Comparison of ENCODE assay signal across 11 cellular contexts in genomic region chr9:93619272-93619775, GRCh38. TPM values are rescaled to one million over a fixed set of nuclear protein-coding genes. Genes with fewer than 3 reads are reported as not detected.
DNase-seq lines count a peak whose midpoint lies in the region; ATAC-seq and TF ChIP-seq lines count a peak whose summit lies in the region.
"Had no signal": no experiment of that assay in that cellular context is flagged by ENCODE, and none has a peak within 500 bp of the region (broad histone marks: within the 10 kb centered on the region; RNA-seq: fewer than 3 reads in every experiment).

No MANE protein-coding gene starts in this region.

- H3K4me2 ChIP-seq in mesenchymal stem cell (ENCODE audit: low read length, poor library complexity, severe bottlenecking): no peak overlapping the region
- H3K4me2 ChIP-seq: BLaER1 treated with 17β-estradiol and CSF1 and Interleukin-3, amounts not matched to agents 10 nM and 100 nM had no signal

- H3K36me3 Mint-ChIP-seq in activated naive CD8-positive, alpha-beta T cell treated with anti-CD3 and anti-CD28 coated beads for 36 hours: no peaks in the 10 kb centered on the region
- H3K36me3 Mint-ChIP-seq in HFFc6 (ENCODE audit: low read depth): no peaks in the 10 kb centered on the region

- 98% methylated on average over 19 of the region's 19 CpGs for WGBS in mesenchymal stem cell

- H3K18ac ChIP-seq in mesenchymal stem cell (ENCODE audit: low read depth in 1 of 2, low read length in 2 of 2): no peak overlapping the region

- H3K27ac Mint-ChIP-seq in activated naive CD8-positive, alpha-beta T cell treated with anti-CD3 and anti-CD28 coated beads for 36 hours: no peak overlapping the region
- H3K27ac Mint-ChIP-seq in HFFc6: no peak overlapping the region
- H3K27ac Mint-ChIP-seq: B cell; CD8-positive, alpha-beta T cell had no signal

- no peak overlapping the region for H3K27ac ChIP-seq in Peyer's patch
- H3K27ac ChIP-seq in mesenchymal stem cell (ENCODE audit: low read length, poor library complexity, severe bottlenecking): no peak overlapping the region
- H3K27ac ChIP-seq: BLaER1 treated with 17β-estradiol and CSF1 and Interleukin-3, amounts not matched to agents 10 nM and 100 nM; GM23248 had no signal

- H3K9me3 Mint-ChIP-seq in activated naive CD8-positive, alpha-beta T cell treated with anti-CD3 and anti-CD28 coated beads for 36 hours: no peaks in the 10 kb centered on the region
- H3K9me3 Mint-ChIP-seq in HFFc6: no peaks in the 10 kb centered on the region
- H3K9me3 Mint-ChIP-seq: CD8-positive, alpha-beta T cell had no signal

- no peak overlapping the region for H4K8ac ChIP-seq in mesenchymal stem cell (ENCODE audit: low read length)

- H3K79me1 ChIP-seq in mesenchymal stem cell (replicated peaks; ENCODE audit: low read length, poor library complexity, severe bottlenecking): peaks cover 60% of the 10 kb centered on the region

- H3K4me3 ChIP-seq in H7 (ENCODE audit: insufficient read depth, low read depth, low read length): no peak overlapping the region
- H3K4me3 ChIP-seq in Peyer's patch: no peak overlapping the region
- peak overlapping the region in 1 of 2 experiments; percentile 15 for H3K4me3 ChIP-seq in mesenchymal stem cell (ENCODE audit: insufficient read depth in 1 of 2, low read depth in 1 of 2, low read length in 2 of 2)
- H3K4me3 ChIP-seq: BLaER1 treated with 17β-estradiol and CSF1 and Interleukin-3, amounts not matched to agents 10 nM and 100 nM; GM23248 had no signal

- no peak for TF ChIP-seq POLR2A in Peyer's patch (IDR thresholded peaks at IDR 0.05)

- no peak for TF ChIP-seq CTCF in Peyer's patch (IDR thresholded peaks at IDR 0.05)
- TF ChIP-seq CTCF in HFFc6 (IDR thresholded peaks at IDR 0.05): no peak

- no peak overlapping the region for H2BK15ac ChIP-seq in mesenchymal stem cell (ENCODE audit: low read depth, poor library complexity, severe bottlenecking)

- no peaks in the 10 kb centered on the region for H3K36me3 ChIP-seq in H7 (replicated peaks; ENCODE audit: control insufficient read depth, insufficient read depth, low read length)
- H3K36me3 ChIP-seq in Peyer's patch: no peaks in the 10 kb centered on the region
- H3K36me3 ChIP-seq in mesenchymal stem cell (ENCODE audit: control insufficient read depth in 1 of 2, insufficient read depth in 2 of 2, low read depth in 1 of 2, low read length in 2 of 2): peaks cover 6 to 10% of the 10 kb centered on the region in 2 experiments

- no peak overlapping the region for H2BK12ac ChIP-seq in mesenchymal stem cell (ENCODE audit: low read length in 2 of 2)

- no peaks in the 10 kb centered on the region for H3K27me3 Mint-ChIP-seq in activated naive CD8-positive, alpha-beta T cell treated with anti-CD3 and anti-CD28 coated beads for 36 hours
- no peaks in the 10 kb centered on the region; the same call in 1 of the 2 replicates for H3K27me3 Mint-ChIP-seq in HFFc6 (ENCODE audit: insufficient read depth)
- H3K27me3 Mint-ChIP-seq: B cell had no signal

- peak overlapping the region in 1 of 2 experiments; percentile 6 for H3K14ac ChIP-seq in mesenchymal stem cell (ENCODE audit: low read length in 2 of 2)

- H3K4ac ChIP-seq in mesenchymal stem cell (ENCODE audit: low read depth in 1 of 2, low read length in 2 of 2): peak overlapping the region in 1 of 2 experiments; percentile 31

- H2AK5ac ChIP-seq in mesenchymal stem cell (ENCODE audit: low read length, severe bottlenecking): no peak overlapping the region

- H3K9ac ChIP-seq in mesenchymal stem cell (ENCODE audit: low read length): no peak overlapping the region
- H3K9ac ChIP-seq: GM23248 had no signal

- H2AFZ ChIP-seq in mesenchymal stem cell (ENCODE audit: low read depth, low read length): no peak overlapping the region
- H2AFZ ChIP-seq: GM23248 had no signal

- no peaks in the 10 kb centered on the region for H3K9me3 ChIP-seq in Peyer's patch
- H3K9me3 ChIP-seq in mesenchymal stem cell (ENCODE audit: control insufficient read depth, low read length): no peaks in the 10 kb centered on the region

- peaks cover 2% of the 10 kb centered on the region for H3K4me1 Mint-ChIP-seq in activated naive CD8-positive, alpha-beta T cell treated with anti-CD3 and anti-CD28 coated beads for 36 hours
- no peaks in the 10 kb centered on the region for H3K4me1 Mint-ChIP-seq in HFFc6 (ENCODE audit: low read depth)

- H2BK120ac ChIP-seq in mesenchymal stem cell (ENCODE audit: low read depth, low read length): no peak overlapping the region

- ATAC-seq in GM21526 (IDR thresholded peaks at IDR 0.05; ENCODE audit: low FRiP score, unreplicated experiment): no peak
- ATAC-seq: CD8-positive, alpha-beta T cell had no signal

- peak overlapping the region in 1 of 2 experiments; percentile 15 for H3K23ac ChIP-seq in mesenchymal stem cell (ENCODE audit: low read length in 2 of 2)

- no peak overlapping the region for H2BK5ac ChIP-seq in mesenchymal stem cell (ENCODE audit: low read depth, low read length, poor library complexity, severe bottlenecking)

- peak overlapping the region; percentile 70 for H4K91ac ChIP-seq in mesenchymal stem cell (ENCODE audit: low read length)

- H3K4me1 ChIP-seq in Peyer's patch (peaks cover 0 to 9% (median 0%) of the 10 kb centered on the region in 4 donors), mesenchymal stem cell (ENCODE audit: control insufficient read depth, insufficient read depth, low read depth, low read length) (peaks cover 5% of the 10 kb centered on the region)

- no peak overlapping the region for H3K4me3 Mint-ChIP-seq in activated naive CD8-positive, alpha-beta T cell treated with anti-CD3 and anti-CD28 coated beads for 36 hours
- no peak overlapping the region for H3K4me3 Mint-ChIP-seq in HFFc6
- H3K4me3 Mint-ChIP-seq: B cell; CD8-positive, alpha-beta T cell had no signal

- DNase-seq in H7: peak; percentile 37
- peak in 2 of 3 donors; percentile 3 to 34 for DNase-seq in Peyer's patch
- DNase-seq in mesenchymal stem cell: no peak
- no peak for DNase-seq in activated naive CD8-positive, alpha-beta T cell treated with anti-CD3 and anti-CD28 coated beads for 36 hours
- DNase-seq in HFFc6: no peak
- DNase-seq: CD8-positive, alpha-beta T cell; GM23248; KG1 had no signal

- no peaks in the 10 kb centered on the region for H3K27me3 ChIP-seq in H7 (ENCODE audit: control insufficient read depth, insufficient read depth, low read length)
- no peaks in the 10 kb centered on the region for H3K27me3 ChIP-seq in Peyer's patch
- no peaks in the 10 kb centered on the region for H3K27me3 ChIP-seq in mesenchymal stem cell (ENCODE audit: control insufficient read depth in 1 of 2, insufficient read depth in 1 of 2, low read length in 2 of 2)
- H3K27me3 ChIP-seq: BLaER1 treated with 17β-estradiol and CSF1 and Interleukin-3, amounts not matched to agents 10 nM and 100 nM had no signal

RNA-seq across cellular contexts. Expression of gene PHF2, which starts 42.9 kb away (rescaled TPM):
- 10.3 and 10.6 TPM in 2 replicates for total RNA-seq in H7 (2014; rRNA removed; shearing (Covaris generic))
- total RNA-seq in Peyer's patch: 10 to 100 TPM; 12.3 to 26.4 (median 19.5) TPM
- polyA plus RNA-seq in mesenchymal stem cell (2013, experiment 1 of 2): 13.5 TPM
- 13.2 TPM for polyA plus RNA-seq in mesenchymal stem cell (2013, experiment 2 of 2)
- total RNA-seq in activated naive CD8-positive, alpha-beta T cell treated with anti-CD3 and anti-CD28 coated beads for 36 hours: 10 to 100 TPM; 14.6 to 15.6 TPM
- total RNA-seq in HFFc6 (2021; fragmentation: NEBNext Ultra II Directional; extraction: Animal tissue kit (Norgen Biotek cat#: 25700)): 10 to 100 TPM; 15.4 to 17.5 (median 16.6) TPM

Comparison
In these comparisons a context has a peak if more than half of its experiments do, and no peak if none do; other contexts are left out.
1. DNase-seq: peak in H7 (single experiment) and Peyer's patch (2 of 3); none in mesenchymal stem cell (single experiment), activated naive CD8-positive, alpha-beta T cell treated with anti-CD3 and anti-CD28 coated beads for 36 hours (single experiment) and HFFc6 (single experiment).